31 cellular contexts compared by ENCODE assay signal in genomic region chr5:81572201-81572600, GRCh38.
"Had no signal": no experiment of that assay in that cellular context is flagged by ENCODE, and none has a peak within 500 bp of the region (broad histone marks: within the 10 kb centered on the region; RNA-seq: fewer than 3 reads in every experiment).

No MANE protein-coding gene starts in this region.

- H3K9me3 ChIP-seq: esophagus muscularis mucosa, gastroesophageal sphincter, psoas muscle, sigmoid colon, uterus had no signal

- DNase-seq: activated CD4-positive, alpha-beta T cell treated with anti-CD3 and anti-CD28 coated beads for 48 hours; activated CD4-positive, alpha-beta T cell treated with anti-CD3 and anti-CD28 coated beads, Interleukin-2, amount 50 U/mL, for 48 hours; activated CD8-positive, alpha-beta memory T cell treated with anti-CD3 and anti-CD28 coated beads, Interleukin-2, amount 50 U/mL, for 4 hours; activated gamma-delta T cell; activated naive CD4-positive, alpha-beta T cell treated with anti-CD3 and anti-CD28 coated beads, Interleukin-2, amount 10 ng/mL, durations not matched to agents 7 days and 5 days; activated naive CD8-positive, alpha-beta T cell treated with anti-CD3 and anti-CD28 coated beads, Interleukin-2, amount 10 ng/mL, durations not matched to agents 7 days and 5 days; activated T-cell treated with anti-CD3 and anti-CD28 coated beads, Interleukin-2, amount 50 U/mL, for 1 hour; amniotic stem cell; brain microvascular endothelial cell; islet precursor cell; left ventricle myocardium inferior; mesendoderm; natural killer cell; occipital lobe; psoas muscle; sigmoid colon; small intestine; stimulated activated CD4-positive, alpha-beta T cell treated with anti-CD3 and anti-CD28 coated beads, Interleukin-4, amount 100 ng/mL, for 24 hours; substantia nigra; T-helper 9 cell; uterus had no signal

- H3K27ac ChIP-seq: brain microvascular endothelial cell, esophagus muscularis mucosa, gastroesophageal sphincter, hepatocyte, left ventricle myocardium inferior, neural progenitor cell, parathyroid adenoma, psoas muscle, sigmoid colon, uterus, VCaP had no signal

- FAIRE-seq: astrocyte, TTC549 had no signal

- H3K4me2 ChIP-seq: hepatocyte, neural progenitor cell had no signal

- H3K27me3 ChIP-seq: brain microvascular endothelial cell, esophagus muscularis mucosa, gastroesophageal sphincter, hepatocyte, neural progenitor cell, sigmoid colon, uterus had no signal

- ATAC-seq: gastroesophageal sphincter; natural killer cell; psoas muscle; stimulated activated effector memory CD8-positive, alpha-beta T cell treated with anti-CD3 and anti-CD28 coated beads, Interleukin-12 subunit alpha, Interleukin-12 subunit beta, amount 100 ng/mL, for 72 hours had no signal

- H2AFZ ChIP-seq: hepatocyte, neural progenitor cell, parathyroid adenoma had no signal

- H3K9ac ChIP-seq: neural progenitor cell, parathyroid adenoma had no signal

- H3K4me3 ChIP-seq: esophagus muscularis mucosa, gastroesophageal sphincter, hepatocyte, left ventricle myocardium inferior, lung, neural progenitor cell, psoas muscle, sigmoid colon, uterus had no signal

- H3K4me1 ChIP-seq: left ventricle myocardium inferior, neural progenitor cell, parathyroid adenoma, psoas muscle, uterus had no signal

- H3K36me3 ChIP-seq: brain microvascular endothelial cell, neural progenitor cell, sigmoid colon, uterus had no signal

- H3K79me2 ChIP-seq: hepatocyte, parathyroid adenoma had no signal
